In the genomic region with DNA sequence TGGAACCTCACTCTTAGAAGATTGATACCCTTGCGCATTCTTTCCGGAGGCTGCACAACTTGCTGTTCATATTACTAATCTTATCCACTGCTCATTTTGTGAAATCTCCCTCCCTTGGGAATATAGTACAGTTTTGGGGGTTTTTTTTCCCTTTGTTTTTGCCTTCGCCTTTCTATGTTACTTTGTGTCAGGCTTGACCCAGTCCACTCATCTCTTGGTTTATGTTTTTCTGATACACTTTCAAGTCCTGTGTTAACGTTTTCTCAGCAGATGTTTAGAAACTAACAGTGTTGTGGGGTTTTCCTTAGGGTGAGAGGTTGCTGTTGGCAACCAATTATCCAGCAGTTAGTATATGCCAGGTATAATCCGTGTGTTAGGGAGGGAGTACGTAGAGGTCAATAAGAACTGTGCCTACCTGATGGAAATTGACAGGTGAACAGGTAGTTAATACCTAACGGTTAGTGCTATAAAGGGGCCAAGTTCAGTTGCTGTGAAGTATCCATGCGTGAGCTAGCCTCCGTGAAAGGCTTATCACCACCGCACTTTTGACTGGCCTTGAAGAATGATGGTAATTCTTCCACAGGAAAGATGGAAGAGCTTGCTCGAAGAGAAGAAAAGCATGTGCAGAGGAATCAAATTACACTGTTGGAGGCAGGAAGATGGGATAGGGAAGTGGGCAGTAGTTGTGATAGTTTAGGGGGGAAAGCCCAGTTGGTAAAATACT, we compare ENCODE assay signal across 1 cellular context.
TF ChIP-seq lines count a peak whose summit lies in the region.

No MANE protein-coding gene starts in this region.

TF ChIP-seq in endothelial cell of umbilical vein, 7 proteins besides CTCF, POLR2A, EP300 and RAD21:
- no peak for TF ChIP-seq JUN (IDR thresholded peaks at IDR 0.05; ENCODE audit: borderline replicate concordance, insufficient read depth, insufficient read length, low read depth)
TF ChIP-seq in endothelial cell of umbilical vein: peak in this region for 0.
